In the genomic region with DNA sequence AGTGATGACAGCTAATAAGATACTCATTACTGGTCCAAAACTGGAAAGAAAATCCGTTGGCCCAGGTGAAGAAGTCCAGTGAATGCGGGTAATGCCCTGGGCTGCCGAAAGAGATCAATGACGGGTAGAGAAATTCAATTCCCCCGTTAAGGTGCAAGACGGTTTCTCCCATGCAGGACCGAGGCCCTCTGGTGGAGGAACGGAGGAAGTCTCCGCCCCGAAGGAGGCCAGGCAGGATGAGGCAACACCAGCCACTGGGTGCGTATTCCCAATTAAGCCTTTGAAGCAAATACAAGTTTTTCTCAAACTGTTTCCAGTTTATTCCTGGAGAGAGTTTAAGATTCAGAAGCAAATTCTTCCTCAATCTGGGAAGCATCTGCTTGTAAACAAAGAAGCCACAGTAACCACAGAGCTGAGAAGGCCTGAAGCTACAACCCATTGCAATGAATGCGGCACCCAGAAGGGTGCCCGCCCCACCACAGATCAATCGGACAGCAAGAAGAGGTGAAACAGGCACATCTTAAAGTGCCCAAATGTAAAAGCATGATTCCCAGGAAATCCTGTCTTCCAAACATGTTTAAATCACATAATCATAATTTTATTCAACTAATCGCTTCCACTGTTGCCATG, we compare ENCODE assay signal across 8 cellular contexts.
DNase-seq lines count a peak whose midpoint lies in the region; ATAC-seq and TF ChIP-seq lines count a peak whose summit lies in the region.

No MANE protein-coding gene starts in this region.

- no peak for TF ChIP-seq POLR2A in Peyer's patch (IDR thresholded peaks at IDR 0.05)

- CTCF ChIA-PET in CD4-positive, alpha-beta T cell (lab: Charles Lee) = interaction anchor here (1.1 to 1.7 kb wide), 7 partner anchors 14 to 408 kb away, joined by 3 to 10 read pairs (median 4); no protein-coding TSS in a partner anchor

- H3K9ac ChIP-seq in Karpas-422 (ENCODE audit: low read length) = no peak overlapping the region

- POLR2A ChIA-PET in CD4-positive, alpha-beta T cell (lab: Charles Lee) = interaction anchor here (0.6 to 1.8 kb wide), 4 partner anchors 298 to 413 kb away, joined by 3 to 12 read pairs (median 6); no protein-coding TSS in a partner anchor

- no peaks in the 10 kb centered on the region for H3K9me3 Mint-ChIP-seq in CD4-positive, alpha-beta T cell
- H3K9me3 Mint-ChIP-seq in nephron progenitor cell = no peaks in the 10 kb centered on the region

- H3K36me3 Mint-ChIP-seq in CD4-positive, alpha-beta T cell (ENCODE audit: low read depth) = no peaks in the 10 kb centered on the region
- no peaks in the 10 kb centered on the region for H3K36me3 Mint-ChIP-seq in nephron progenitor cell (ENCODE audit: low read depth)

- intact Hi-C loops in CD4-positive, alpha-beta T cell (cut with DNase I, micrococcal nuclease) = loop anchor here (1.0 to 10.0 kb wide), 4 partner anchors 328 to 753 kb away; no protein-coding TSS in a partner anchor

- H3K27me3 Mint-ChIP-seq in CD4-positive, alpha-beta T cell = no peaks in the 10 kb centered on the region
- no peaks in the 10 kb centered on the region for H3K27me3 Mint-ChIP-seq in nephron progenitor cell (ENCODE audit: low read depth, poor library complexity)

- H3K4me3 Mint-ChIP-seq in CD4-positive, alpha-beta T cell = no peak overlapping the region
- no peak overlapping the region for H3K4me3 Mint-ChIP-seq in nephron progenitor cell

- H3K4me1 Mint-ChIP-seq in CD4-positive, alpha-beta T cell (ENCODE audit: low read depth) = no peaks in the 10 kb centered on the region
- peaks cover 47% of the 10 kb centered on the region for H3K4me1 Mint-ChIP-seq in nephron progenitor cell

- ATAC-seq in CD4-positive, alpha-beta T cell (ENCODE audit: poor library complexity) = peak; percentile 97
- ATAC-seq in GM19467 (IDR thresholded peaks at IDR 0.05; ENCODE audit: unreplicated experiment) = peak; percentile 66
- ATAC-seq in stimulated activated naive CD8-positive, alpha-beta T cell treated with anti-CD3 and anti-CD28 coated beads, Interleukin-15, Interleukin-2, amounts not matched to agents 100 U/mL and 50 U/mL, for 24 hours = peak; percentile 91

- no peak overlapping the region for H3K27ac ChIP-seq in CD4-positive, alpha-beta T cell (ENCODE audit: low read depth, low read length)
- H3K27ac ChIP-seq in Karpas-422 (ENCODE audit: low read length) (no peak overlapping the region), Peyer's patch (peak overlapping the region in 3 of 4 donors; percentile 18 to 71 (median 48))

- peak overlapping the region; percentile 30 for H3K4me2 ChIP-seq in Karpas-422 (ENCODE audit: low read depth, low read length, poor library complexity, severe bottlenecking)

- H3K4me1 ChIP-seq in Karpas-422 (ENCODE audit: low read length) (peaks cover 7% of the 10 kb centered on the region), Peyer's patch (peaks cover 0 to 10% (median 2%) of the 10 kb centered on the region in 4 donors)

- H3K36me3 ChIP-seq in Karpas-422 (ENCODE audit: insufficient read depth, low read length) = no peaks in the 10 kb centered on the region
- H3K36me3 ChIP-seq in Peyer's patch = no peaks in the 10 kb centered on the region

- H3K27me3 ChIP-seq in CD4-positive, alpha-beta T cell (ENCODE audit: control insufficient read depth, insufficient read depth, low read length) = no peaks in the 10 kb centered on the region
- H3K27me3 ChIP-seq in Karpas-422 (ENCODE audit: low read length) = no peaks in the 10 kb centered on the region
- H3K27me3 ChIP-seq in Peyer's patch = no peaks in the 10 kb centered on the region

- no peak overlapping the region for H2AFZ ChIP-seq in Karpas-422 (ENCODE audit: low read length)

- peak; percentile 94 for TF ChIP-seq CTCF in CD4-positive, alpha-beta T cell (IDR thresholded peaks at IDR 0.05)
- TF ChIP-seq CTCF in Peyer's patch (IDR thresholded peaks at IDR 0.05) (peak; percentile 71 to 95 (median 91)), nephron progenitor cell (IDR thresholded peaks at IDR 0.05) (peak; percentile 94)

- peak; percentile 61 to 78 (median 68) for DNase-seq in CD4-positive, alpha-beta T cell
- DNase-seq in Karpas-422 = peak; percentile 88
- peak; percentile 63 to 91 (median 78) for DNase-seq in Peyer's patch
- DNase-seq in activated T-cell treated with anti-CD3 and anti-CD28 coated beads, Interleukin-2, amount 50 U/mL, for 48 hours = peak; percentile 85 to 87
- DNase-seq in fibroblast of peridontal ligament (ENCODE audit: extremely low read depth) = peak; percentile 83
- DNase-seq in nephron progenitor cell = peak; percentile 80
- DNase-seq in stimulated activated naive CD8-positive, alpha-beta T cell treated with anti-CD3 and anti-CD28 coated beads, Interleukin-15, Interleukin-2, amounts not matched to agents 100 U/mL and 50 U/mL, for 24 hours = peak; percentile 81

- no peaks in the 10 kb centered on the region for H3K79me2 ChIP-seq in Karpas-422 (ENCODE audit: low read length)

- H3K27ac Mint-ChIP-seq in CD4-positive, alpha-beta T cell = no peak overlapping the region
- no peak overlapping the region for H3K27ac Mint-ChIP-seq in nephron progenitor cell

- H4K20me1 ChIP-seq in Karpas-422 (ENCODE audit: insufficient read depth, low read depth, low read length) = no peaks in the 10 kb centered on the region

- H3K4me3 ChIP-seq in Karpas-422 (ENCODE audit: low read length) = no peak overlapping the region
- no peak overlapping the region for H3K4me3 ChIP-seq in Peyer's patch

- H3K9me3 ChIP-seq in CD4-positive, alpha-beta T cell (ENCODE audit: control insufficient read depth, low read length) = no peaks in the 10 kb centered on the region
- no peaks in the 10 kb centered on the region for H3K9me3 ChIP-seq in Karpas-422 (ENCODE audit: low read length)
- no peaks in the 10 kb centered on the region for H3K9me3 ChIP-seq in Peyer's patch

- H3K9me2 ChIP-seq in Karpas-422 (replicated peaks; ENCODE audit: insufficient read depth, low read length) = no peaks in the 10 kb centered on the region

Comparison
In these comparisons a context has a peak if more than half of its experiments do, and no peak if none do; other contexts are left out.
1. H3K27ac ChIP-seq: peak in Peyer's patch (3 of 4); none in CD4-positive, alpha-beta T cell (single experiment) and Karpas-422 (single experiment).
2. Peak in every context shown above with its lines, with median percentiles within 50 percentile points of each other: ATAC-seq, DNase-seq and CTCF ChIP-seq.